ENCODE assay signal across 10 cellular contexts in the genomic region with DNA sequence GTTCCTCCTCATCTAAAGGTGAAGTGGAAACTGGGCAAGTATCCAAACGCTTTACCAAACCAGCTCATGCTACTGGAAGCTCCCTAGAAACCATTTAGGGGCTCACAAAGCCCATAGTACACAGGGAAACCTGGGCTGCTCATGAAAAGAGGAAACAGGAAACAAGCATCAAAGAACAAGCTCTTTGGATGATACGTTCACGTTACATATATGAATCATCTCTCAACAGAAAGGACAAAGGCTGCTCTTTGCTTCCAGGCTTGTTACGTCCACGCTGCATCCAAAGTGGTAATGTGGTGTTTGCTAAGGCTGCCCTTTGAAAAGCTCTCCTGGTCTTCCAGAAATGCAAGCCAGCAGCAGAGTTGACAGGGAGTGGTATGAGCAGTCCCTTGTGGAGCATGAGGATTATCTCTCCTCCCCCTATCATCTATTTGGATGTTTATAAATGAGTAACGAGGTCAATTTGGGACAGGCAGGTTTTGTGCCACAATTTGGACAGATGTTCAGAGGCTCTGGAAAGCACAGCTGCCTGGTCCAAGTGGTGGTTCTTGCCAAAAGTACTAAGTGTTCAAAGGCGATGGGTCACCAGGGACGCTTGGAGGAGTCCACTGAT.
A peak's percentile ranks its signal among the peaks of the same experiment; 100 is the strongest.
DNase-seq lines count a peak whose midpoint lies in the region; ATAC-seq and TF ChIP-seq lines count a peak whose summit lies in the region.
"Had no signal": no experiment of that assay in that cellular context is flagged by ENCODE, and none has a peak within 500 bp of the region (broad histone marks: within the 10 kb centered on the region; RNA-seq: fewer than 3 reads in every experiment).

No MANE protein-coding gene starts in this region.

- no peak overlapping the region for H3K9ac ChIP-seq in OCI-LY3 (ENCODE audit: low read length)
- H3K9ac ChIP-seq in mammary epithelial cell (ENCODE audit: insufficient read depth, low read length) = no peak overlapping the region

- H3K4me2 ChIP-seq in OCI-LY3 (ENCODE audit: low read length) (peak overlapping the region; percentile 50), mammary epithelial cell (ENCODE audit: insufficient read depth, low read depth, low read length) (no peak overlapping the region)

- WGBS in mammary epithelial cell (ENCODE audit: low coverage, missing lambda C conversion rate) = 50% methylated on average over 8 of the region's 8 CpGs

- H3K36me3 ChIP-seq in OCI-LY3 (replicated peaks; ENCODE audit: low read depth, low read length) (no peaks in the 10 kb centered on the region), mammary epithelial cell (ENCODE audit: insufficient read depth, low read length) (no peaks in the 10 kb centered on the region), tibial artery (no peaks in the 10 kb centered on the region)
- H3K36me3 ChIP-seq: upper lobe of left lung had no signal

- intact Hi-C loops in mammary epithelial cell (cut with micrococcal nuclease) (no loop called here), tibial artery (cut with DNase I; ENCODE audit: low total_unique reads) (no loop called here)

- no peaks in the 10 kb centered on the region for H3K79me2 ChIP-seq in OCI-LY3 (ENCODE audit: low read length)
- no peaks in the 10 kb centered on the region for H3K79me2 ChIP-seq in mammary epithelial cell (ENCODE audit: insufficient read depth, low read length)

- in situ Hi-C loops in mammary epithelial cell (cut with MboI; ENCODE audit: low sequenced_read_pairs in 2 of 2) = no loop called here

- no TSS peak for BruUV-seq in mammary epithelial cell (replicated peaks; lab: Mats Ljungman, UMichigan)

- CTCF ChIA-PET in mammary epithelial cell (lab: Charles Lee; ENCODE audit: low non-redundant PET) = no interaction called here

- no peak for TF ChIP-seq CTCF in OCI-LY3 (IDR thresholded peaks at IDR 0.05; ENCODE audit: low read depth, low read length)
- TF ChIP-seq CTCF in mammary epithelial cell (conservative IDR thresholded peaks at IDR 0.05 in 1 of 2, IDR thresholded peaks at IDR 0.05 in 1 of 2; ENCODE audit: extremely low read depth in 1 of 2, insufficient read depth in 1 of 2, low read depth in 1 of 2, low read length in 2 of 2) = no peak
- TF ChIP-seq CTCF in tibial artery (IDR thresholded peaks at IDR 0.05) = no peak

- ATAC-seq in GM19395 (IDR thresholded peaks at IDR 0.05; ENCODE audit: unreplicated experiment) (peak; percentile 77), HG03432 (IDR thresholded peaks at IDR 0.05; ENCODE audit: unreplicated experiment) (peak; percentile 91)

- H2AFZ ChIP-seq in OCI-LY3 (ENCODE audit: low read depth, low read length) (no peak overlapping the region), mammary epithelial cell (ENCODE audit: low read depth, low read length) (no peak overlapping the region)

- DNase-seq in COLO668 (lab: John Stamatoyannopoulos, UW; ENCODE audit: unreplicated experiment) (peak; percentile 89), mammary epithelial cell (no peak), NCI-H82 (lab: John Stamatoyannopoulos, UW) (no peak), NCI-H1694 (lab: John Stamatoyannopoulos, UW) (no peak), tibial artery (no peak)
- DNase-seq: activated CD4-positive, alpha-beta memory T cell treated with anti-CD3 and anti-CD28 coated beads for 36 hours; upper lobe of left lung had no signal

- H3K27ac ChIP-seq in OCI-LY3 (ENCODE audit: low read length) (no peak overlapping the region), mammary epithelial cell (ENCODE audit: insufficient read depth, low read depth, low read length) (no peak overlapping the region), tibial artery (no peak overlapping the region)
- H3K27ac ChIP-seq: upper lobe of left lung had no signal

- no peak overlapping the region for H3K4me3 ChIP-seq in OCI-LY3 (ENCODE audit: low read length)
- no peak overlapping the region for H3K4me3 ChIP-seq in mammary epithelial cell (replicated peaks in 1 of 3; ENCODE audit: insufficient read depth in 1 of 3, low read depth in 2 of 3, low read length in 3 of 3)
- no peak overlapping the region for H3K4me3 ChIP-seq in tibial artery
- H3K4me3 ChIP-seq: upper lobe of left lung had no signal

- peaks cover 9% of the 10 kb centered on the region for H3K4me1 ChIP-seq in OCI-LY3 (ENCODE audit: low read length)
- H3K4me1 ChIP-seq in mammary epithelial cell (ENCODE audit: insufficient read depth, low read length) = no peaks in the 10 kb centered on the region
- no peaks in the 10 kb centered on the region for H3K4me1 ChIP-seq in tibial artery
- H3K4me1 ChIP-seq: upper lobe of left lung had no signal

- no peaks in the 10 kb centered on the region for H3K9me3 ChIP-seq in OCI-LY3 (ENCODE audit: insufficient read depth, low read length)
- H3K9me3 ChIP-seq in mammary epithelial cell (replicated peaks; ENCODE audit: insufficient read depth, low read length) = no peaks in the 10 kb centered on the region
- no peaks in the 10 kb centered on the region for H3K9me3 ChIP-seq in tibial artery
- H3K9me3 ChIP-seq: upper lobe of left lung had no signal

- dilution Hi-C loops in mammary epithelial cell (cut with HindIII; ENCODE audit: low sequenced_read_pairs) = no loop called here

- H4K20me1 ChIP-seq in OCI-LY3 (ENCODE audit: insufficient read depth, low read length) = no peaks in the 10 kb centered on the region
- no peaks in the 10 kb centered on the region for H4K20me1 ChIP-seq in mammary epithelial cell (ENCODE audit: insufficient read depth, low read length)

- H3K27me3 ChIP-seq in OCI-LY3 (ENCODE audit: low read depth, low read length) = no peaks in the 10 kb centered on the region; the same call in none of the 2 replicates
- H3K27me3 ChIP-seq in mammary epithelial cell (ENCODE audit: insufficient read depth, low read length) = no peaks in the 10 kb centered on the region
- no peaks in the 10 kb centered on the region for H3K27me3 ChIP-seq in tibial artery
- H3K27me3 ChIP-seq: upper lobe of left lung had no signal
